Comparison of ENCODE assay signal across 2 cellular contexts in genomic region chr22:46060292-46061123, GRCh38.
TF ChIP-seq lines count a peak whose summit lies in the region.

No MANE protein-coding gene starts in this region.

TF ChIP-seq in SK-N-SH, 30 proteins besides CTCF, POLR2A, EP300 and RAD21 (continued from another document):
- TF ChIP-seq REST (IDR thresholded peaks at IDR 0.05; ENCODE audit: low read depth, low read length) (no peak), YY1 (IDR thresholded peaks at IDR 0.05; ENCODE audit: low read depth) (no peak), FOXJ3 (CRISPR knock-in tag; IDR thresholded peaks at IDR 0.05) (no peak), TCF12 (IDR thresholded peaks at IDR 0.05) (no peak), TEAD4 (IDR thresholded peaks at IDR 0.05; ENCODE audit: borderline replicate concordance, insufficient read depth) (no peak), FOXM1 (IDR thresholded peaks at IDR 0.05; ENCODE audit: low read depth) (no peak), USF1 (IDR thresholded peaks at IDR 0.05; ENCODE audit: borderline replicate concordance, low read depth) (no peak), NRF1 (IDR thresholded peaks at IDR 0.05; ENCODE audit: low read depth, low read length) (no peak), ZBTB33 (IDR thresholded peaks at IDR 0.05; ENCODE audit: borderline replicate concordance, low read depth) (no peak), EZH2phosphoT487 (IDR thresholded peaks at IDR 0.05; ENCODE audit: borderline replicate concordance, low read depth) (no peak)

TF ChIP-seq in SK-N-SH treated with all-trans-retinoic acid at 6 μM for 48 hours, 23 proteins besides CTCF, POLR2A, EP300 and RAD21 (continued from another document):
- no peak for TF ChIP-seq CSRNP3 (CRISPR knock-in tag; IDR thresholded peaks at IDR 0.05)
- TF ChIP-seq CREB5 (CRISPR knock-in tag; IDR thresholded peaks at IDR 0.05; ENCODE audit: low read depth): no peak
- TF ChIP-seq ARNTL (CRISPR knock-in tag; IDR thresholded peaks at IDR 0.05; ENCODE audit: borderline replicate concordance, low read depth): no peak
- no peak for TF ChIP-seq CSDC2 (CRISPR knock-in tag; IDR thresholded peaks at IDR 0.05)
